Comparison of ENCODE assay signal across 19 cellular contexts in the genomic region with DNA sequence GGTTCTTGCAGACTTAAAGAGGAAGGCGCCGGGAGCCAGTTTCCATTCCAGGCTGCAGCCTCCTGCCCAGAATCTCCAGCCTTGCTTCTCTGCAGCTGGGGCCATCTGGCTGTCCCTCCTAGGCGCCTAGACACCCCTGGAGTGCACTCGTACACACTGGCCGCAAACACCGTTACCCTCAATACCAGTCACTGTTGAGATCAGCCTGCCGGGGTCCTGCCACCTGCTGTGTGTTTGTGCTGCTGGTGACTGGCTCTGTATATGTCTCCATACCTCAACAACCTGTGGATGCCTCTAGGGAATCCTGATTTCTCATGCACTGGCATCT.
DNase-seq lines count a peak whose midpoint lies in the region; ATAC-seq and TF ChIP-seq lines count a peak whose summit lies in the region.
"Had no signal": no experiment of that assay in that cellular context is flagged by ENCODE, and none has a peak within 500 bp of the region (broad histone marks: within the 10 kb centered on the region; RNA-seq: fewer than 3 reads in every experiment).

No MANE protein-coding gene starts in this region.

- peaks cover 0 to 31% (median 9%) of the 10 kb centered on the region in 5 donors for H3K36me3 Mint-ChIP-seq in naive thymus-derived CD4-positive, alpha-beta T cell
- no peaks in the 10 kb centered on the region for H3K36me3 Mint-ChIP-seq in activated T-cell treated with anti-CD3 and anti-CD28 coated beads, Interleukin-2, amount 50 U/mL, for 24 hours (ENCODE audit: low read depth)

- H3K4me1 Mint-ChIP-seq in naive thymus-derived CD4-positive, alpha-beta T cell: peaks cover 7 to 27% (median 16%) of the 10 kb centered on the region in 7 donors
- peaks cover 11% of the 10 kb centered on the region for H3K4me1 Mint-ChIP-seq in activated T-cell treated with anti-CD3 and anti-CD28 coated beads, Interleukin-2, amount 50 U/mL, for 24 hours (ENCODE audit: low read depth)

- no peaks in the 10 kb centered on the region for H3K9me3 ChIP-seq in HEK293 (ENCODE audit: control insufficient read depth, insufficient read depth, low read depth, low read length)
- no peaks in the 10 kb centered on the region for H3K9me3 ChIP-seq in naive thymus-derived CD4-positive, alpha-beta T cell (ENCODE audit: control insufficient read depth in 2 of 3, low read length in 3 of 3)
- H3K9me3 ChIP-seq: HAP-1, Peyer's patch, SK-N-SH had no signal

- H3K4me1 ChIP-seq in HEK293 (ENCODE audit: control insufficient read depth, insufficient read depth, low read length): no peaks in the 10 kb centered on the region
- H3K4me1 ChIP-seq in naive thymus-derived CD4-positive, alpha-beta T cell (ENCODE audit: control insufficient read depth in 2 of 2, insufficient read depth in 2 of 2, low read length in 2 of 2): no peaks in the 10 kb centered on the region
- H3K4me1 ChIP-seq: HAP-1, Peyer's patch had no signal

- POLR2A ChIA-PET in HEK293 (lab: Yijun Ruan, JAX): no interaction called here
- POLR2A ChIA-PET in naive thymus-derived CD4-positive, alpha-beta T cell (lab: Charles Lee): no interaction called here

- peak overlapping the region in 1 of 10 donors; percentile 39 for H3K4me3 Mint-ChIP-seq in naive thymus-derived CD4-positive, alpha-beta T cell
- no peak overlapping the region for H3K4me3 Mint-ChIP-seq in activated T-cell treated with anti-CD3 and anti-CD28 coated beads, Interleukin-2, amount 50 U/mL, for 24 hours
- H3K4me3 Mint-ChIP-seq: IgD-negative memory B cell, T-cell had no signal

- H3K9me3 Mint-ChIP-seq in naive thymus-derived CD4-positive, alpha-beta T cell: no peaks in the 10 kb centered on the region
- H3K9me3 Mint-ChIP-seq in activated T-cell treated with anti-CD3 and anti-CD28 coated beads, Interleukin-2, amount 50 U/mL, for 24 hours: no peaks in the 10 kb centered on the region
- H3K9me3 Mint-ChIP-seq: IgD-negative memory B cell, T-cell had no signal

- TF ChIP-seq CTCF in HEK293 (tag by site-specific recombination; IDR thresholded peaks at IDR 0.05): no peak

- H3K4me3 ChIP-seq in HEK293 (ENCODE audit: low read depth, low read length): no peak overlapping the region
- no peak overlapping the region for H3K4me3 ChIP-seq in naive thymus-derived CD4-positive, alpha-beta T cell (ENCODE audit: low read length)
- H3K4me3 ChIP-seq: GM23248, HAP-1, Peyer's patch had no signal

- H3K27ac ChIP-seq in HEK293 (ENCODE audit: extremely low read depth, low read depth, low read length): no peak overlapping the region
- no peak overlapping the region for H3K27ac ChIP-seq in naive thymus-derived CD4-positive, alpha-beta T cell (ENCODE audit: low read depth, low read length)
- H3K27ac ChIP-seq: C4-2B, GM23248, Peyer's patch had no signal

- no peaks in the 10 kb centered on the region for H3K27me3 Mint-ChIP-seq in naive thymus-derived CD4-positive, alpha-beta T cell
- no peaks in the 10 kb centered on the region for H3K27me3 Mint-ChIP-seq in activated T-cell treated with anti-CD3 and anti-CD28 coated beads, Interleukin-2, amount 50 U/mL, for 24 hours
- H3K27me3 Mint-ChIP-seq: T-cell had no signal

- intact Hi-C loops in naive thymus-derived CD4-positive, alpha-beta T cell (cut with micrococcal nuclease): no loop called here

- no peak for ATAC-seq in naive thymus-derived CD4-positive, alpha-beta T cell

- H3K36me3 ChIP-seq in HEK293 (ENCODE audit: control insufficient read depth in 2 of 2, insufficient read depth in 1 of 2, low read length in 2 of 2): no peaks in the 10 kb centered on the region
- H3K36me3 ChIP-seq in naive thymus-derived CD4-positive, alpha-beta T cell (ENCODE audit: control insufficient read depth in 2 of 3, insufficient read depth in 3 of 3, low read length in 3 of 3): no peaks in the 10 kb centered on the region
- H3K36me3 ChIP-seq: HAP-1, Peyer's patch had no signal

- CTCF ChIA-PET in HEK293 (lab: Yijun Ruan, JAX): interaction anchor here (2.5 kb wide), 1 partner anchor 27 kb away, joined by 9 read pairs; no protein-coding TSS in a partner anchor
- CTCF ChIA-PET in naive thymus-derived CD4-positive, alpha-beta T cell (lab: Charles Lee): no interaction called here

- H3K27ac Mint-ChIP-seq in naive thymus-derived CD4-positive, alpha-beta T cell: peak overlapping the region in 5 of 9 donors; percentile 17 to 73 (median 51)
- H3K27ac Mint-ChIP-seq in activated T-cell treated with anti-CD3 and anti-CD28 coated beads, Interleukin-2, amount 50 U/mL, for 24 hours: no peak overlapping the region
- H3K27ac Mint-ChIP-seq: IgD-negative memory B cell had no signal

- DNase-seq in NCI-H2171 treated with DMSO at 0.1 percent for 48 hours (lab: John Stamatoyannopoulos, UW) (peak; percentile 27), NCI-H2171 (lab: John Stamatoyannopoulos, UW) (no peak), NCI-H69 (lab: John Stamatoyannopoulos, UW) (peak; percentile 31)
- no peak for DNase-seq in naive thymus-derived CD4-positive, alpha-beta T cell
- DNase-seq in activated CD4-positive, alpha-beta T cell treated with anti-CD3 and anti-CD28 coated beads, Interleukin-2, amount 50 U/mL, for 1 hour: no peak
- no peak for DNase-seq in activated T-cell treated with anti-CD3 and anti-CD28 coated beads, Interleukin-2, amount 50 U/mL, for 24 hours
- DNase-seq: ACHN, AML-193, GM23248, Karpas-422, NCI-H187 treated with DMSO at 0.1 percent for 48 hours, Peyer's patch, Right ventricle myocardium superior, SK-N-SH, T-cell had no signal

- H3K27me3 ChIP-seq in naive thymus-derived CD4-positive, alpha-beta T cell (ENCODE audit: control insufficient read depth in 2 of 2, insufficient read depth in 2 of 2, low read length in 2 of 2): no peaks in the 10 kb centered on the region
- H3K27me3 ChIP-seq: Peyer's patch had no signal

TF ChIP-seq in HEK293, 187 proteins besides CTCF, POLR2A, EP300 and RAD21:
- no peak for TF ChIP-seq SP3 (tag by site-specific recombination; IDR thresholded peaks at IDR 0.05)
- no peak for TF ChIP-seq MZF1 (tag by site-specific recombination; IDR thresholded peaks at IDR 0.05; ENCODE audit: borderline replicate concordance)
- TF ChIP-seq ZIC2 (tag by site-specific recombination; IDR thresholded peaks at IDR 0.05): peak; percentile 63
- TF ChIP-seq, protein P1, sequence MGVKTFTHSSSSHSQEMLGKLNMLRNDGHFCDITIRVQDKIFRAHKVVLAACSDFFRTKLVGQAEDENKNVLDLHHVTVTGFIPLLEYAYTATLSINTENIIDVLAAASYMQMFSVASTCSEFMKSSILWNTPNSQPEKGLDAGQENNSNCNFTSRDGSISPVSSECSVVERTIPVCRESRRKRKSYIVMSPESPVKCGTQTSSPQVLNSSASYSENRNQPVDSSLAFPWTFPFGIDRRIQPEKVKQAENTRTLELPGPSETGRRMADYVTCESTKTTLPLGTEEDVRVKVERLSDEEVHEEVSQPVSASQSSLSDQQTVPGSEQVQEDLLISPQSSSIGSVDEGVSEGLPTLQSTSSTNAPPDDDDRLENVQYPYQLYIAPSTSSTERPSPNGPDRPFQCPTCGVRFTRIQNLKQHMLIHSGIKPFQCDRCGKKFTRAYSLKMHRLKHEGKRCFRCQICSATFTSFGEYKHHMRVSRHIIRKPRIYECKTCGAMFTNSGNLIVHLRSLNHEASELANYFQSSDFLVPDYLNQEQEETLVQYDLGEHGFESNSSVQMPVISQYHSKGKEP (tag by site-specific recombination; IDR thresholded peaks at IDR 0.05): no peak
- TF ChIP-seq, protein P2, sequence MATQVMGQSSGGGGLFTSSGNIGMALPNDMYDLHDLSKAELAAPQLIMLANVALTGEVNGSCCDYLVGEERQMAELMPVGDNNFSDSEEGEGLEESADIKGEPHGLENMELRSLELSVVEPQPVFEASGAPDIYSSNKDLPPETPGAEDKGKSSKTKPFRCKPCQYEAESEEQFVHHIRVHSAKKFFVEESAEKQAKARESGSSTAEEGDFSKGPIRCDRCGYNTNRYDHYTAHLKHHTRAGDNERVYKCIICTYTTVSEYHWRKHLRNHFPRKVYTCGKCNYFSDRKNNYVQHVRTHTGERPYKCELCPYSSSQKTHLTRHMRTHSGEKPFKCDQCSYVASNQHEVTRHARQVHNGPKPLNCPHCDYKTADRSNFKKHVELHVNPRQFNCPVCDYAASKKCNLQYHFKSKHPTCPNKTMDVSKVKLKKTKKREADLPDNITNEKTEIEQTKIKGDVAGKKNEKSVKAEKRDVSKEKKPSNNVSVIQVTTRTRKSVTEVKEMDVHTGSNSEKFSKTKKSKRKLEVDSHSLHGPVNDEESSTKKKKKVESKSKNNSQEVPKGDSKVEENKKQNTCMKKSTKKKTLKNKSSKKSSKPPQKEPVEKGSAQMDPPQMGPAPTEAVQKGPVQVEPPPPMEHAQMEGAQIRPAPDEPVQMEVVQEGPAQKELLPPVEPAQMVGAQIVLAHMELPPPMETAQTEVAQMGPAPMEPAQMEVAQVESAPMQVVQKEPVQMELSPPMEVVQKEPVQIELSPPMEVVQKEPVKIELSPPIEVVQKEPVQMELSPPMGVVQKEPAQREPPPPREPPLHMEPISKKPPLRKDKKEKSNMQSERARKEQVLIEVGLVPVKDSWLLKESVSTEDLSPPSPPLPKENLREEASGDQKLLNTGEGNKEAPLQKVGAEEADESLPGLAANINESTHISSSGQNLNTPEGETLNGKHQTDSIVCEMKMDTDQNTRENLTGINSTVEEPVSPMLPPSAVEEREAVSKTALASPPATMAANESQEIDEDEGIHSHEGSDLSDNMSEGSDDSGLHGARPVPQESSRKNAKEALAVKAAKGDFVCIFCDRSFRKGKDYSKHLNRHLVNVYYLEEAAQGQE (tag by site-specific recombination; IDR thresholded peaks at IDR 0.05): no peak
- TF ChIP-seq SP2 (tag by site-specific recombination; IDR thresholded peaks at IDR 0.05): no peak
- TF ChIP-seq ZBTB17 (tag by site-specific recombination; IDR thresholded peaks at IDR 0.05): no peak
- no peak for TF ChIP-seq ZNF426 (tag by site-specific recombination; IDR thresholded peaks at IDR 0.05)

Comparison
In these comparisons a context has a peak if more than half of its experiments do, and no peak if none do; other contexts are left out.
1. DNase-seq: peak in NCI-H2171 treated with DMSO at 0.1 percent for 48 hours (single experiment) and NCI-H69 (single experiment); none in NCI-H2171 (single experiment), naive thymus-derived CD4-positive, alpha-beta T cell (0 of 9), activated CD4-positive, alpha-beta T cell treated with anti-CD3 and anti-CD28 coated beads, Interleukin-2, amount 50 U/mL, for 1 hour (single experiment) and activated T-cell treated with anti-CD3 and anti-CD28 coated beads, Interleukin-2, amount 50 U/mL, for 24 hours (single experiment).